In the genomic region with DNA sequence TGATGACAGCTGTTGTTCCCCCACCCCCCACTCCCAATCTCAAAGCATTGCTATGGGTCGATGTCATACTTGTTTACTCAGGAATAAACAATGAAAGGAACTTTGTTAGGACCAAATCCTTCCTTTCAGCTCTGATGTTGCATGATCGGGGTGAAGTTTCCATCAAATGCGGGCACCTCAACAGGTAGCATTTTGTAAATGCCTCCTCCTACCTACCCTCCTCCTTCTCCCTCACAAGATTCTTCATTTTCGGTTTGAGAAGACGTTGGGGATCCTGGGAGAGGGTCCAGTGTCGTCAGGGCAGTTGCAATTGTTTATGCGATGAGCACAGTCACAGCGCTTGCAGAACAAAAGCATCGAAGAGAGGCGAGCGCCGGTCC, we compare ENCODE assay signal across 9 cellular contexts. TPM values are rescaled to one million over a fixed set of nuclear protein-coding genes. Genes with fewer than 3 reads are reported as not detected.
DNase-seq lines count a peak whose midpoint lies in the region; ATAC-seq, FAIRE-seq and TF ChIP-seq lines count a peak whose summit lies in the region.
"Had no signal": no experiment of that assay in that cellular context is flagged by ENCODE, and none has a peak within 500 bp of the region (broad histone marks: within the 10 kb centered on the region; RNA-seq: fewer than 3 reads in every experiment).

No MANE protein-coding gene starts in this region.

- ATAC-seq in natural killer cell (no peak), HG02885 (IDR thresholded peaks at IDR 0.05; ENCODE audit: poor library complexity, unreplicated experiment) (no peak)

- no peaks in the 10 kb centered on the region for H3K9me3 Mint-ChIP-seq in natural killer cell

- CTCF ChIA-PET in A673 (lab: Charles Lee): no interaction called here

- TF ChIP-seq CTCF in AG10803 (conservative IDR thresholded peaks at IDR 0.05; ENCODE audit: low read length): no peak
- no peak for TF ChIP-seq CTCF in HFF-Myc (IDR thresholded peaks at IDR 0.05; ENCODE audit: low read depth, low read length, missing control alignments)
- no peak for TF ChIP-seq CTCF in dorsolateral prefrontal cortex (IDR thresholded peaks at IDR 0.05 in 54 of 56, conservative IDR thresholded peaks at IDR 0.05 in 2 of 56; ENCODE audit: low read depth in 1 of 56, partially characterized antibody in 56 of 56)
- TF ChIP-seq CTCF in natural killer cell (IDR thresholded peaks at IDR 0.05): no peak
- no peak for TF ChIP-seq CTCF in A673 (conservative IDR thresholded peaks at IDR 0.05; ENCODE audit: low read depth, low read length)

- H3K36me3 ChIP-seq in A673 (ENCODE audit: insufficient read depth, low read length, poor library complexity, severe bottlenecking): no peaks in the 10 kb centered on the region

- no TSS peak for BruUV-seq in A673 (replicated peaks; lab: Mats Ljungman, UMichigan)

- intact Hi-C loops in dorsolateral prefrontal cortex (cut with DNase I) (loop anchor here in 1 of 2 donors (5.0 kb wide), 2 partner anchors 85 to 215 kb away; partner anchors contain the start of gene SOD1), natural killer cell (cut with micrococcal nuclease) (no loop called here), A673 (cut with micrococcal nuclease; ENCODE audit: unreplicated experiment) (no loop called here)

- POLR2A ChIA-PET in A673 (lab: Charles Lee; ENCODE audit: low non-redundant PET): no interaction called here

- no peak for FAIRE-seq in HTR-8/SVneo (lab: Jason Lieb, UNC)

- H3K27ac Mint-ChIP-seq in natural killer cell: no peak overlapping the region

- H3K27me3 Mint-ChIP-seq in natural killer cell (ENCODE audit: low read depth in 2 of 2): peaks cover 34 to 57% of the 10 kb centered on the region in 2 donors

- H3K4me3 ChIP-seq in AG10803 (ENCODE audit: low read length) (peak overlapping the region; percentile 78), HFF-Myc (replicated peaks; ENCODE audit: low read depth, low read length) (peak overlapping the region; percentile 56), dorsolateral prefrontal cortex (peak overlapping the region; percentile 52 to 81 (median 67)), A673 (ENCODE audit: low read depth, low read length, poor library complexity, severe bottlenecking) (no peak overlapping the region)

- H3K4me1 ChIP-seq in A673 (ENCODE audit: insufficient read depth, low read length, poor library complexity, severe bottlenecking): peaks cover 5% of the 10 kb centered on the region

- H3K4me1 Mint-ChIP-seq in natural killer cell: no peaks in the 10 kb centered on the region

- H3K27ac ChIP-seq in dorsolateral prefrontal cortex (peak overlapping the region in 52 of 59 donors; percentile 7 to 88 (median 76)), A673 (ENCODE audit: low read depth, low read length, poor library complexity, severe bottlenecking) (no peak overlapping the region)
- H3K27ac ChIP-seq: epithelial cell of prostate had no signal

- in situ Hi-C loops in G401 (cut with HindIII; ENCODE audit: low sequenced_read_pairs): no loop called here

- H3K36me3 Mint-ChIP-seq in natural killer cell: no peaks in the 10 kb centered on the region

- H3K4me3 Mint-ChIP-seq in natural killer cell: peak overlapping the region; percentile 52

- H3K27me3 ChIP-seq in dorsolateral prefrontal cortex: peaks cover 0 to 8% (median 0%) of the 10 kb centered on the region in 45 donors
- H3K27me3 ChIP-seq in A673 (replicated peaks; ENCODE audit: insufficient read depth, low read depth, low read length, poor library complexity): peaks cover 66% of the 10 kb centered on the region

- no peaks in the 10 kb centered on the region for H3K9me3 ChIP-seq in A673 (ENCODE audit: low read depth, low read length, poor library complexity, severe bottlenecking)

- DNase-seq in AG10803 (ENCODE audit: low read depth) (no peak), HFF-Myc (ENCODE audit: extremely low read depth, low read depth) (no peak), dorsolateral prefrontal cortex (no peak), natural killer cell (no peak), A673 (ENCODE audit: low spot score) (no peak), HTR-8/SVneo (ENCODE audit: insufficient read length, low spot score) (no peak), G401 (ENCODE audit: low spot score) (no peak)

RNA-seq across cellular contexts. Expression of gene HUNK, which starts 0.8 kb away (rescaled TPM):
- total RNA-seq in dorsolateral prefrontal cortex (10 to 100 TPM in 93 of 120 experiments, 1 to 10 TPM in 27; 3.5 to 29.0 (median 14.0) TPM), natural killer cell (not detected), A673 (2021) (1.9 and 2.1 TPM in 2 replicates)
- total RNA-seq in G401 (2014; rRNA removed; shearing (Covaris generic)): 0.06 and 0.07 TPM in 2 replicates
